In genomic region chr4:153542835-153543234, GRCh38 we compare ENCODE assay signal across 13 cellular contexts.
DNase-seq lines count a peak whose midpoint lies in the region; ATAC-seq and TF ChIP-seq lines count a peak whose summit lies in the region.
"Had no signal": no experiment of that assay in that cellular context is flagged by ENCODE, and none has a peak within 500 bp of the region (broad histone marks: within the 10 kb centered on the region; RNA-seq: fewer than 3 reads in every experiment).

No MANE protein-coding gene starts in this region.

- H3K9ac ChIP-seq in OCI-LY1 (ENCODE audit: low read length) (no peak overlapping the region), endodermal cell (ENCODE audit: extremely low read depth, low read length, poor library complexity, severe bottlenecking) (no peak overlapping the region), skeletal muscle tissue (ENCODE audit: low read depth in 1 of 3, low read length in 3 of 3) (no peak overlapping the region)

- peaks cover 3% of the 10 kb centered on the region; the same call in 1 of the 2 replicates for H3F3A ChIP-seq in OCI-LY1 (ENCODE audit: insufficient read depth, low read length)

- 0 out of 2 replicates have a peak, but pooled peaks cover 6% of the 10 kb centered on the region for H4K20me1 ChIP-seq in OCI-LY1 (ENCODE audit: insufficient read depth, low read length)

- H3K4me1 Mint-ChIP-seq in endodermal cell: peaks cover 14% of the 10 kb centered on the region

- H3K4me3 ChIP-seq in OCI-LY1 (ENCODE audit: low read depth, low read length, poor library complexity, severe bottlenecking): no peak overlapping the region
- no peak overlapping the region for H3K4me3 ChIP-seq in endodermal cell (ENCODE audit: low read length)
- no peak overlapping the region for H3K4me3 ChIP-seq in skeletal muscle tissue (ENCODE audit: low read length in 3 of 3)
- no peak overlapping the region for H3K4me3 ChIP-seq in vagina

- no peak for DNase-seq in GM10266 (ENCODE audit: extremely low spot score)
- DNase-seq in endodermal cell: peak; percentile 71
- DNase-seq in vagina (ENCODE audit: extremely low spot score in 2 of 2): no peak
- DNase-seq in occipital lobe (lab: John Stamatoyannopoulos, UW): no peak
- DNase-seq: activated gamma-delta T cell treated with Interleukin-2 at 50 U/mL for 16 hours; central memory CD4-positive, alpha-beta T cell; mesendoderm; stimulated activated CD4-positive, alpha-beta T cell treated with anti-CD3 and anti-CD28 coated beads, Interleukin-4, amount 100 ng/mL, for 24 hours; stimulated activated naive CD8-positive, alpha-beta T cell treated with anti-CD3 and anti-CD28 coated beads, Interleukin-15, amount 100 ng/mL, for 72 hours had no signal

- H3K27me3 ChIP-seq in OCI-LY1 (ENCODE audit: insufficient read depth, low read length): no peaks in the 10 kb centered on the region
- H3K27me3 ChIP-seq in endodermal cell (ENCODE audit: control insufficient read depth, insufficient read depth, low read length, poor library complexity, severe bottlenecking): no peaks in the 10 kb centered on the region
- H3K27me3 ChIP-seq in skeletal muscle tissue (ENCODE audit: control insufficient read depth in 3 of 3, insufficient read depth in 3 of 3, low read length in 3 of 3): no peaks in the 10 kb centered on the region
- no peaks in the 10 kb centered on the region for H3K27me3 ChIP-seq in vagina

- H3K4me3 Mint-ChIP-seq in endodermal cell: no peak overlapping the region

- H3K4me1 ChIP-seq in OCI-LY1 (ENCODE audit: insufficient read depth, low read length, severe bottlenecking) (peaks cover 36% of the 10 kb centered on the region), endodermal cell (ENCODE audit: control insufficient read depth, insufficient read depth, low read length) (peaks cover 3% of the 10 kb centered on the region), skeletal muscle tissue (ENCODE audit: control insufficient read depth in 3 of 3, insufficient read depth in 3 of 3, low read length in 3 of 3) (peaks cover 41 to 66% (median 63%) of the 10 kb centered on the region in 3 donors), vagina (peaks cover 19% of the 10 kb centered on the region)

- no peaks in the 10 kb centered on the region for H3K9me2 ChIP-seq in OCI-LY1 (ENCODE audit: low read depth, low read length)

- no peaks in the 10 kb centered on the region for H3K9me3 ChIP-seq in OCI-LY1 (ENCODE audit: low read length)
- no peaks in the 10 kb centered on the region for H3K9me3 ChIP-seq in endodermal cell (ENCODE audit: control insufficient read depth, low read length)
- no peaks in the 10 kb centered on the region for H3K9me3 ChIP-seq in skeletal muscle tissue (ENCODE audit: control insufficient read depth in 3 of 3, low read length in 3 of 3)
- H3K9me3 ChIP-seq in vagina: no peaks in the 10 kb centered on the region

- H3K79me2 ChIP-seq in OCI-LY1 (ENCODE audit: insufficient read depth, low read length): peaks cover 100% of the 10 kb centered on the region

- H2AFZ ChIP-seq in OCI-LY1 (ENCODE audit: low read length): no peak overlapping the region

- TF ChIP-seq POLR2A in vagina (IDR thresholded peaks at IDR 0.05): no peak

- H3K27ac ChIP-seq in OCI-LY1 (ENCODE audit: low read depth, low read length, poor library complexity, severe bottlenecking) (no peak overlapping the region), endodermal cell (ENCODE audit: low read depth, low read length) (no peak overlapping the region), skeletal muscle tissue (ENCODE audit: low read depth, low read length) (peak overlapping the region; percentile 22), vagina (no peak overlapping the region)
- H3K27ac ChIP-seq: epithelial cell of prostate had no signal

- H3K27ac Mint-ChIP-seq in endodermal cell: no peak overlapping the region
- H3K27ac Mint-ChIP-seq: stimulated activated naive CD8-positive, alpha-beta T cell treated with anti-CD3 and anti-CD28 coated beads, Interleukin-15, amount 100 ng/mL, for 72 hours had no signal

- no peaks in the 10 kb centered on the region for H3K9me3 Mint-ChIP-seq in endodermal cell
- H3K9me3 Mint-ChIP-seq: stimulated activated naive CD8-positive, alpha-beta T cell treated with anti-CD3 and anti-CD28 coated beads, Interleukin-15, amount 100 ng/mL, for 72 hours had no signal

- no peak for ATAC-seq in GM18870 (IDR thresholded peaks at IDR 0.05; ENCODE audit: unreplicated experiment)

- H3K36me3 Mint-ChIP-seq in endodermal cell (ENCODE audit: low read depth): no peaks in the 10 kb centered on the region

- intact Hi-C loops in vagina (cut with DNase I): no loop called here

- WGBS in endodermal cell (ENCODE audit: insufficient coverage in 1 of 2, insufficient read length in 1 of 2), 2 experiments: 92 to 96% methylated on average over 6 of the region's 6 CpGs

- peak; percentile 32 for TF ChIP-seq CTCF in GM10266 (IDR thresholded peaks at IDR 0.05; ENCODE audit: control insufficient read depth, insufficient read depth, low read depth, missing control alignments)
- peak; percentile 63 for TF ChIP-seq CTCF in OCI-LY1 (IDR thresholded peaks at IDR 0.05; ENCODE audit: low read length)
- TF ChIP-seq CTCF in endodermal cell (conservative IDR thresholded peaks at IDR 0.05): peak; percentile 64
- no peak for TF ChIP-seq CTCF in vagina (IDR thresholded peaks at IDR 0.05)

- H3K27me3 Mint-ChIP-seq in endodermal cell (ENCODE audit: insufficient read depth): no peaks in the 10 kb centered on the region
- H3K27me3 Mint-ChIP-seq: stimulated activated naive CD8-positive, alpha-beta T cell treated with anti-CD3 and anti-CD28 coated beads, Interleukin-15, amount 100 ng/mL, for 72 hours had no signal

- no peak overlapping the region for H3K4me2 ChIP-seq in OCI-LY1 (ENCODE audit: low read length)

- H3K36me3 ChIP-seq in OCI-LY1 (ENCODE audit: insufficient read depth, low read length) (peaks cover 84% of the 10 kb centered on the region), endodermal cell (ENCODE audit: control insufficient read depth, insufficient read depth, low read length) (no peaks in the 10 kb centered on the region), skeletal muscle tissue (ENCODE audit: control insufficient read depth in 3 of 3, insufficient read depth in 3 of 3, low read length in 3 of 3) (no peaks in the 10 kb centered on the region), vagina (no peaks in the 10 kb centered on the region)

Comparison
In these comparisons a context has a peak if more than half of its experiments do, and no peak if none do; other contexts are left out.
1. CTCF ChIP-seq: peak in GM10266 (single experiment), OCI-LY1 (single experiment) and endodermal cell (single experiment); none in vagina (0 of 3).